Comparison of ENCODE assay signal across 7 cellular contexts in genomic region chr10:128837478-128837877, GRCh38.
"Had no signal": no experiment of that assay in that cellular context is flagged by ENCODE, and none has a peak within 500 bp of the region (broad histone marks: within the 10 kb centered on the region; RNA-seq: fewer than 3 reads in every experiment).

No MANE protein-coding gene starts in this region.

- FAIRE-seq: HTR-8/SVneo had no signal

- H3K4me2 ChIP-seq: KMS-11 had no signal

- H3K27me3 Mint-ChIP-seq: IgD-negative memory B cell had no signal

- H3K27ac Mint-ChIP-seq: IgD-negative memory B cell had no signal

- H3K9ac ChIP-seq: KMS-11 had no signal

- H3K27ac ChIP-seq: HL-60, KMS-11 had no signal

- H3K4me3 Mint-ChIP-seq: IgD-negative memory B cell had no signal

- DNase-seq: IMR-90, KBM-7, KG1 had no signal

- H3K36me3 Mint-ChIP-seq: IgD-negative memory B cell had no signal

- H3K4me1 Mint-ChIP-seq: IgD-negative memory B cell had no signal
